Comparison of ENCODE assay signal across 1 cellular context in genomic region chr16:79870016-79870886, GRCh38.
TF ChIP-seq lines count a peak whose summit lies in the region.

No MANE protein-coding gene starts in this region.

TF ChIP-seq in K562, 482 proteins besides CTCF, POLR2A, EP300 and RAD21 (continued from another document and continues in another):
- no peak for TF ChIP-seq ARID4B (CRISPR knock-in tag; IDR thresholded peaks at IDR 0.05)
- TF ChIP-seq TARDBP (IDR thresholded peaks at IDR 0.05): no peak
- TF ChIP-seq SIN3A (IDR thresholded peaks at IDR 0.05; ENCODE audit: borderline replicate concordance in 2 of 2, control insufficient read depth in 1 of 2, low read depth in 2 of 2, low read length in 2 of 2): no peak
- no peak for TF ChIP-seq CAMTA2 (CRISPR knock-in tag; conservative IDR thresholded peaks at IDR 0.05)
- no peak for TF ChIP-seq ESRRA (IDR thresholded peaks at IDR 0.05; ENCODE audit: borderline replicate concordance, low read depth)
- TF ChIP-seq U2AF2 (optimal IDR thresholded peaks at IDR 0.05; ENCODE audit: low read depth, low read length): no peak
- no peak for TF ChIP-seq TEAD2 (tag; IDR thresholded peaks at IDR 0.05)
- no peak for TF ChIP-seq NFYB (IDR thresholded peaks at IDR 0.05; ENCODE audit: extremely low read depth, insufficient read length)
- TF ChIP-seq NCOA1 (IDR thresholded peaks at IDR 0.05; ENCODE audit: low read depth): no peak
- TF ChIP-seq FUS (optimal IDR thresholded peaks at IDR 0.05; ENCODE audit: low read depth, low read length): no peak
- no peak for TF ChIP-seq CEBPB (tag; IDR thresholded peaks at IDR 0.05)
- no peak for TF ChIP-seq NELFE (IDR thresholded peaks at IDR 0.05; ENCODE audit: insufficient read depth, insufficient read length)
- TF ChIP-seq SMARCE1 (IDR thresholded peaks at IDR 0.05): no peak
- no peak for TF ChIP-seq SETDB1 (IDR thresholded peaks at IDR 0.05; ENCODE audit: low read length)
- no peak; the same call in 1 of the 2 replicates for TF ChIP-seq CXXC5 (CRISPR knock-in tag; IDR thresholded peaks at IDR 0.05)
- no peak for TF ChIP-seq HNRNPUL1 (IDR thresholded peaks at IDR 0.05; ENCODE audit: low read length)
- TF ChIP-seq EGR1 (conservative IDR thresholded peaks at IDR 0.05): no peak
- TF ChIP-seq CHCHD3 (CRISPR knock-in tag; IDR thresholded peaks at IDR 0.05): no peak
- TF ChIP-seq BHLHE40 (IDR thresholded peaks at IDR 0.05; ENCODE audit: low read length): no peak
- no peak for TF ChIP-seq ZNF695 (CRISPR knock-in tag; IDR thresholded peaks at IDR 0.05)
- TF ChIP-seq ZNF584 (CRISPR knock-in tag; IDR thresholded peaks at IDR 0.05; ENCODE audit: low read depth): peak; percentile 83
- TF ChIP-seq ZNF449 (CRISPR knock-in tag; IDR thresholded peaks at IDR 0.05): no peak
- TF ChIP-seq E2F3 (CRISPR knock-in tag; IDR thresholded peaks at IDR 0.05): peak; percentile 30; the same call in 1 of the 2 replicates
- no peak for TF ChIP-seq JUNB (CRISPR knock-in tag; conservative IDR thresholded peaks at IDR 0.05)
- TF ChIP-seq SMARCA4 (IDR thresholded peaks at IDR 0.05): no peak; the same call in 1 of the 2 replicates
- no peak for TF ChIP-seq ATF7 (IDR thresholded peaks at IDR 0.05)
- no peak for TF ChIP-seq RBM14 (IDR thresholded peaks at IDR 0.05; ENCODE audit: borderline replicate concordance, insufficient read depth, low read depth, low read length)
- TF ChIP-seq TBL1XR1 (IDR thresholded peaks at IDR 0.05; ENCODE audit: low read length in 2 of 2): no peak
- TF ChIP-seq ZC3H11A (IDR thresholded peaks at IDR 0.05; ENCODE audit: low read depth, low read length): no peak
- TF ChIP-seq ZNF699 (CRISPR knock-in tag; IDR thresholded peaks at IDR 0.05; ENCODE audit: insufficient replicate concordance): no peak
- TF ChIP-seq HOXB6 (CRISPR knock-in tag; IDR thresholded peaks at IDR 0.05; ENCODE audit: borderline replicate concordance): no peak
- TF ChIP-seq ZNF707 (CRISPR knock-in tag; conservative IDR thresholded peaks at IDR 0.05): no peak
- TF ChIP-seq PRPF4 (IDR thresholded peaks at IDR 0.05; ENCODE audit: insufficient read depth, low read depth, low read length, poor library complexity, severe bottlenecking): no peak
- TF ChIP-seq ARID3A (IDR thresholded peaks at IDR 0.05; ENCODE audit: borderline replicate concordance, low read depth, low read length): no peak
- TF ChIP-seq CBX3 (IDR thresholded peaks at IDR 0.05; ENCODE audit: borderline replicate concordance in 1 of 2, low read length in 2 of 2): no peak
- no peak for TF ChIP-seq KAT7 (CRISPR knock-in tag; IDR thresholded peaks at IDR 0.05; ENCODE audit: borderline replicate concordance)
- no peak for TF ChIP-seq KDM1A (IDR thresholded peaks at IDR 0.05)
- no peak for TF ChIP-seq MTA1 (IDR thresholded peaks at IDR 0.05; ENCODE audit: borderline replicate concordance)
- no peak for TF ChIP-seq RFX5 (IDR thresholded peaks at IDR 0.05; ENCODE audit: low read depth, low read length)
- no peak for TF ChIP-seq BMI1 (IDR thresholded peaks at IDR 0.05; ENCODE audit: low read length)
- no peak for TF ChIP-seq SIRT6 (IDR thresholded peaks at IDR 0.05; ENCODE audit: low read depth, low read length)
- TF ChIP-seq SRSF1 (IDR thresholded peaks at IDR 0.05; ENCODE audit: low read depth, low read length): no peak
- no peak for TF ChIP-seq USF1 (CRISPR knock-in tag; IDR thresholded peaks at IDR 0.05)
- TF ChIP-seq CC2D1A (IDR thresholded peaks at IDR 0.05): no peak
- TF ChIP-seq ZNF740 (CRISPR knock-in tag; IDR thresholded peaks at IDR 0.05): no peak
- TF ChIP-seq ZNF740 (tag; IDR thresholded peaks at IDR 0.05): 0 out of 4 replicates have a peak, but pooled peaks of 1 of the 2 experiments have one; percentile 27
- no peak for TF ChIP-seq GATAD2B (IDR thresholded peaks at IDR 0.05; ENCODE audit: borderline replicate concordance)
- no peak for TF ChIP-seq MYC (IDR thresholded peaks at IDR 0.05; ENCODE audit: low read depth, low read length)
- TF ChIP-seq MYC (CRISPR knock-in tag; IDR thresholded peaks at IDR 0.05; ENCODE audit: borderline replicate concordance, low read depth): no peak
- no peak for TF ChIP-seq ZNF436 (CRISPR knock-in tag; IDR thresholded peaks at IDR 0.05)
- TF ChIP-seq PHF20 (IDR thresholded peaks at IDR 0.05; ENCODE audit: partially characterized antibody): no peak
- TF ChIP-seq EP400 (IDR thresholded peaks at IDR 0.05): no peak
- TF ChIP-seq SFPQ (IDR thresholded peaks at IDR 0.05; ENCODE audit: low read depth, low read length): no peak
- TF ChIP-seq ZNF282 (CRISPR knock-in tag; IDR thresholded peaks at IDR 0.05): no peak
- peak; percentile 45 for TF ChIP-seq ZNF76 (CRISPR knock-in tag; IDR thresholded peaks at IDR 0.05; ENCODE audit: borderline replicate concordance)
- TF ChIP-seq HOMEZ (CRISPR knock-in tag; IDR thresholded peaks at IDR 0.05): no peak
- TF ChIP-seq ARHGAP35 (IDR thresholded peaks at IDR 0.05; ENCODE audit: partially characterized antibody): no peak
- TF ChIP-seq ZNF561 (CRISPR knock-in tag; conservative IDR thresholded peaks at IDR 0.05): no peak
- no peak for TF ChIP-seq XRCC5 (IDR thresholded peaks at IDR 0.05; ENCODE audit: low read depth, low read length)
- TF ChIP-seq RBM25 (IDR thresholded peaks at IDR 0.05; ENCODE audit: low read depth, low read length, severe bottlenecking): no peak
- no peak for TF ChIP-seq DIDO1 (tag; IDR thresholded peaks at IDR 0.05; ENCODE audit: low read depth)
- TF ChIP-seq GTF2A2 (tag; IDR thresholded peaks at IDR 0.05): peak; percentile 42; the same call in 1 of the 2 replicates
- TF ChIP-seq ZNF785 (CRISPR knock-in tag; IDR thresholded peaks at IDR 0.05): no peak
- no peak for TF ChIP-seq KDM2B (CRISPR knock-in tag; IDR thresholded peaks at IDR 0.05)
- TF ChIP-seq FOXK1 (CRISPR knock-in tag; IDR thresholded peaks at IDR 0.05; ENCODE audit: borderline replicate concordance): no peak
- no peak for TF ChIP-seq POLR2AphosphoS2 (IDR thresholded peaks at IDR 0.05; ENCODE audit: low read length)
- TF ChIP-seq ZNF551 (CRISPR knock-in tag; IDR thresholded peaks at IDR 0.05): no peak
- no peak for TF ChIP-seq CCNT2 (IDR thresholded peaks at IDR 0.05; ENCODE audit: borderline replicate concordance, extremely low read depth, insufficient read length, low read depth, low read length)
- no peak for TF ChIP-seq FOXJ3 (CRISPR knock-in tag; IDR thresholded peaks at IDR 0.05)
- no peak for TF ChIP-seq RBM22 (IDR thresholded peaks at IDR 0.05; ENCODE audit: low read depth, low read length, poor library complexity, severe bottlenecking)
- TF ChIP-seq MED1 (CRISPR knock-in tag; IDR thresholded peaks at IDR 0.05; ENCODE audit: borderline replicate concordance): no peak
